ENCODE assay signal across 1 cellular context in the genomic region with DNA sequence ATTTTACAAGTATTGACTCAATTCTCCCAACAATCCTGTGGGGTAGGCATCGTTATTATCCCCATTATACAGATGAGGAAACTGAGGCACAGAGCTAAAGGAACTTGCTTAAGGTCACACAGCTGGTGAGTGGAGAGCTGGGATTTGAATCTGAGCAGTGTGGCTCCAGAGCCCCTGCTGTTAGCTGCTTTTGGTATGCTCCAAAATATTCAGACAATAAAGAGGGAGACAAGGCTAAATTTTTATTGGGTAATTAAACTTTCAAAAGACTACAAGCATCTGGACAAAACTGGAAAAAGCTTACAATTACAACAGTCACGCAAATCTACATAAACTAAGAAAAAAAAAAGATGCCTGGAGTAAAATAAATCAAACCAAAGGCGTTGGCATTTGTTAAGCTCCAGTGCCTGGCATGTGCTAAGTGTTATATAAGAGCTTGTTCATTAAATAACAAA.
TF ChIP-seq lines count a peak whose summit lies in the region.

No MANE protein-coding gene starts in this region.

TF ChIP-seq in H1, 55 proteins besides CTCF, POLR2A, EP300 and RAD21:
- TF ChIP-seq CREB1 (IDR thresholded peaks at IDR 0.05) (no peak), BACH1 (IDR thresholded peaks at IDR 0.05; ENCODE audit: low read length) (no peak), KDM1A (IDR thresholded peaks at IDR 0.05; ENCODE audit: borderline replicate concordance, low read length) (0 out of 2 replicates have a peak, but pooled peaks have one; percentile 45)
